Comparison of ENCODE assay signal across 8 cellular contexts in genomic region chr18:32930695-32931301, GRCh38.
DNase-seq lines count a peak whose midpoint lies in the region; ATAC-seq and TF ChIP-seq lines count a peak whose summit lies in the region.

No MANE protein-coding gene starts in this region.

- ATAC-seq in GM19372 (IDR thresholded peaks at IDR 0.05; ENCODE audit: low read depth, unreplicated experiment) (peak; percentile 99), HG03159 (IDR thresholded peaks at IDR 0.05; ENCODE audit: unreplicated experiment) (peak; percentile 100)

- DNase-seq in Calu3 (no peak), NCI-H524 treated with DMSO at 0.1 percent for 48 hours (lab: John Stamatoyannopoulos, UW) (peak; percentile 19), cerebellar cortex (ENCODE audit: low spot score) (peak; percentile 9), progenitor cell of endocrine pancreas (ENCODE audit: low spot score, unreplicated experiment) (no peak), GF-D8 (lab: John Stamatoyannopoulos, UW) (no peak)
- DNase-seq in T-helper 2 cell treated with Interferon-gamma antibody and Interleukin-4, amounts not matched to agents 5 μg/mL and 100 μg/mL, for 36 hours (ENCODE audit: low spot score): no peak

- H3K4me3 Mint-ChIP-seq in Calu3 (ENCODE audit: low read depth, unreplicated experiment) (no peak overlapping the region), progenitor cell of endocrine pancreas (ENCODE audit: low read depth) (no peak overlapping the region)
- no peak overlapping the region for H3K4me3 Mint-ChIP-seq in T-helper 2 cell treated with Interferon-gamma antibody and Interleukin-4, amounts not matched to agents 5 μg/mL and 100 μg/mL, for 36 hours

- no TSS peak for BruUV-seq in Calu3 (replicated peaks; lab: Mats Ljungman, UMichigan)

- no peaks in the 10 kb centered on the region for H3K36me3 Mint-ChIP-seq in Calu3 (ENCODE audit: insufficient read depth, unreplicated experiment)
- H3K36me3 Mint-ChIP-seq in progenitor cell of endocrine pancreas (ENCODE audit: insufficient read depth): no peaks in the 10 kb centered on the region
- H3K36me3 Mint-ChIP-seq in T-helper 2 cell treated with Interferon-gamma antibody and Interleukin-4, amounts not matched to agents 5 μg/mL and 100 μg/mL, for 36 hours (ENCODE audit: low read depth): no peaks in the 10 kb centered on the region

- intact Hi-C loops in Calu3 (cut with micrococcal nuclease; ENCODE audit: unreplicated experiment): no loop called here

- H3K4me1 Mint-ChIP-seq in Calu3 (ENCODE audit: low read depth, unreplicated experiment): no peaks in the 10 kb centered on the region
- peaks cover 4% of the 10 kb centered on the region for H3K4me1 Mint-ChIP-seq in progenitor cell of endocrine pancreas (ENCODE audit: low read depth)
- H3K4me1 Mint-ChIP-seq in T-helper 2 cell treated with Interferon-gamma antibody and Interleukin-4, amounts not matched to agents 5 μg/mL and 100 μg/mL, for 36 hours (ENCODE audit: low read depth): no peaks in the 10 kb centered on the region

- CTCF ChIA-PET in Calu3 (lab: Charles Lee): no interaction called here

- no peak for TF ChIP-seq CTCF in Calu3 (IDR thresholded peaks at IDR 0.05; ENCODE audit: unreplicated experiment)
- peak; percentile 80 for TF ChIP-seq CTCF in progenitor cell of endocrine pancreas (IDR thresholded peaks at IDR 0.05; ENCODE audit: unreplicated experiment)

- H3K9me3 Mint-ChIP-seq in Calu3 (ENCODE audit: low read depth, unreplicated experiment): no peaks in the 10 kb centered on the region
- H3K9me3 Mint-ChIP-seq in progenitor cell of endocrine pancreas (ENCODE audit: low read depth): no peaks in the 10 kb centered on the region
- no peaks in the 10 kb centered on the region for H3K9me3 Mint-ChIP-seq in T-helper 2 cell treated with Interferon-gamma antibody and Interleukin-4, amounts not matched to agents 5 μg/mL and 100 μg/mL, for 36 hours

- H3K27me3 Mint-ChIP-seq in Calu3 (ENCODE audit: unreplicated experiment): no peaks in the 10 kb centered on the region
- H3K27me3 Mint-ChIP-seq in progenitor cell of endocrine pancreas: no peaks in the 10 kb centered on the region
- no peaks in the 10 kb centered on the region for H3K27me3 Mint-ChIP-seq in T-helper 2 cell treated with Interferon-gamma antibody and Interleukin-4, amounts not matched to agents 5 μg/mL and 100 μg/mL, for 36 hours (ENCODE audit: low read depth)

- H3K27ac Mint-ChIP-seq in Calu3 (ENCODE audit: unreplicated experiment) (peak overlapping the region; percentile 30), progenitor cell of endocrine pancreas (no peak overlapping the region)
- no peak overlapping the region for H3K27ac Mint-ChIP-seq in T-helper 2 cell treated with Interferon-gamma antibody and Interleukin-4, amounts not matched to agents 5 μg/mL and 100 μg/mL, for 36 hours

Comparison
In these comparisons a context has a peak if more than half of its experiments do, and no peak if none do; other contexts are left out.
1. DNase-seq: peak in NCI-H524 treated with DMSO at 0.1 percent for 48 hours (single experiment) and cerebellar cortex (single experiment); none in Calu3 (single experiment), progenitor cell of endocrine pancreas (single experiment), T-helper 2 cell treated with Interferon-gamma antibody and Interleukin-4, amounts not matched to agents 5 μg/mL and 100 μg/mL, for 36 hours (single experiment) and GF-D8 (single experiment).